In the genomic region with DNA sequence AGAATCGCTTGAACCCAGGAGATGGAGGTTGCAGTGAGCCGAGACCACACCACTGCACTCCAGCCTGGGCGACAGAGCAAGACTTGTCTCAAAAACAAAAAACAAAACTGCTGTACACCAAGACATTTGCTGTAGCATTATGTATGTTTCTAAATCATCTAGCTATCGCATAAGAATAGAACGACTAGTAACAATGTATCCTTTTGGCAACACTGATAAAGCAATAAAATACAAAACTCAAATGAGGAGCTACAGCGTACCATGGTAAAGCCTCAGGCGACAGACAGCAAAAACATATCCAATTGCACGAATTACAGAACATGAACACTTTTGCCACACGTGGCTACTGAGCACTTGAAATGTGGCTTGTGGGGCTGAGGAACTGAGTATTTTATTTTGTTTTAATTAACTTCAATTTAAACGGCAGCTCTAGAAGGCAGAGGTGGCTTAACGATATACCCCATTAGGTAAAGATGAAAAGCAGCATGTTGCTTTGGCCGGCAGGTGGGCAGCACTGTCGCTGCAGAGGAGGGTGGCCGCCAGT, we compare ENCODE assay signal across 8 cellular contexts. TPM values are rescaled to one million over a fixed set of nuclear protein-coding genes. Genes with fewer than 3 reads are reported as not detected.
DNase-seq lines count a peak whose midpoint lies in the region; ATAC-seq and TF ChIP-seq lines count a peak whose summit lies in the region.

No MANE protein-coding gene starts in this region.

- H3K9me3 ChIP-seq in OCI-LY7 (ENCODE audit: low read length) (no peaks in the 10 kb centered on the region), endocrine pancreas (ENCODE audit: control insufficient read depth, low read length) (no peaks in the 10 kb centered on the region)

- H3K4me1 ChIP-seq in OCI-LY7 (ENCODE audit: insufficient read depth, low read length, poor library complexity, severe bottlenecking) (peaks cover 25% of the 10 kb centered on the region), endocrine pancreas (ENCODE audit: control insufficient read depth, insufficient read depth, low read length) (no peaks in the 10 kb centered on the region)

- TF ChIP-seq CTCF in GM12864 (IDR thresholded peaks at IDR 0.05; ENCODE audit: low read depth, low read length, missing control alignments): no peak
- TF ChIP-seq CTCF in OCI-LY7 (conservative IDR thresholded peaks at IDR 0.05; ENCODE audit: low read length): no peak
- no peak for TF ChIP-seq CTCF in retinal pigment epithelial cell (conservative IDR thresholded peaks at IDR 0.05; ENCODE audit: low read depth, low read length)

- peak overlapping the region; percentile 95 for H3K4me2 ChIP-seq in OCI-LY7 (ENCODE audit: low read length)

- peak overlapping the region; percentile 37 for H3K27ac ChIP-seq in OCI-LY7 (ENCODE audit: low read depth, low read length, poor library complexity, severe bottlenecking)

- POLR2A ChIA-PET in OCI-LY7 (lab: Charles Lee): interaction anchor here (0.8 kb wide), 1 partner anchor 283 kb away, joined by 3 read pairs; no protein-coding TSS in a partner anchor

- DNase-seq in GM12864 (ENCODE audit: low read depth) (no peak), OCI-LY7 (ENCODE audit: low spot score) (no peak), retinal pigment epithelial cell (ENCODE audit: low read depth) (no peak), NCI-H2171 treated with DMSO at 0.1 percent for 48 hours (lab: John Stamatoyannopoulos, UW) (no peak), NCI-H446 (lab: John Stamatoyannopoulos, UW) (no peak)
- no peak for DNase-seq in central memory CD4-positive, alpha-beta T cell

- H3K79me2 ChIP-seq in OCI-LY7 (ENCODE audit: insufficient read depth, low read depth, low read length): peaks cover 63% of the 10 kb centered on the region

- BruUV-seq in OCI-LY7 (replicated peaks; lab: Mats Ljungman, UMichigan): no TSS peak

- peaks cover 43% of the 10 kb centered on the region for H3K36me3 ChIP-seq in OCI-LY7 (ENCODE audit: insufficient read depth, low read length)
- no peaks in the 10 kb centered on the region for H3K36me3 ChIP-seq in endocrine pancreas (ENCODE audit: control insufficient read depth, insufficient read depth, low read length)

- ATAC-seq in HG02763 (IDR thresholded peaks at IDR 0.05; ENCODE audit: unreplicated experiment): no peak

- H4K20me1 ChIP-seq in OCI-LY7 (ENCODE audit: insufficient read depth, low read length): no peaks in the 10 kb centered on the region

- no peaks in the 10 kb centered on the region for H3K9me2 ChIP-seq in OCI-LY7 (ENCODE audit: insufficient read depth, low read length)

- H2AFZ ChIP-seq in OCI-LY7 (ENCODE audit: low read length): no peak overlapping the region

- peak overlapping the region; percentile 39 for H3K9ac ChIP-seq in endocrine pancreas (ENCODE audit: control insufficient read depth, insufficient read depth, low read length)

- CTCF ChIA-PET in OCI-LY7 (lab: Charles Lee; ENCODE audit: unreplicated experiment): no interaction called here

- intact Hi-C loops in OCI-LY7 (cut with micrococcal nuclease; ENCODE audit: unreplicated experiment): loop anchor here (5.0 to 10.0 kb wide), 3 partner anchors 232 to 285 kb away; partner anchors contain the start of genes LMF2, NCAPH2, SBF1 and SCO2

- no peaks in the 10 kb centered on the region for H3K27me3 ChIP-seq in endocrine pancreas (ENCODE audit: control insufficient read depth, insufficient read depth, low read length)

- H3K4me3 ChIP-seq in GM12864 (ENCODE audit: low read depth, low read length) (peak overlapping the region; percentile 93), OCI-LY7 (ENCODE audit: low read depth, low read length, poor library complexity, severe bottlenecking) (peak overlapping the region; percentile 81), endocrine pancreas (ENCODE audit: control insufficient read depth, insufficient read depth, low read length) (peak overlapping the region; percentile 45), retinal pigment epithelial cell (ENCODE audit: low read length) (peak overlapping the region; percentile 27)

RNA-seq across cellular contexts. Expression of gene TUBGCP6, which starts 2.3 kb away (rescaled TPM):
- 52.8 and 57.7 TPM in 2 replicates for total RNA-seq in OCI-LY7 (2014; rRNA removed; shearing (Covaris generic))
- total RNA-seq in OCI-LY7 (2022): 63.2 and 68.8 TPM in 2 replicates

RNA-seq across cellular contexts. Expression of gene HDAC10, which starts 8.6 kb away (rescaled TPM):
- total RNA-seq in OCI-LY7 (2014; rRNA removed; shearing (Covaris generic)): 47.4 and 49.4 TPM in 2 replicates
- 74.6 and 74.9 TPM in 2 replicates for total RNA-seq in OCI-LY7 (2022)

RNA-seq across cellular contexts. Expression of gene MAPK12, which starts 19.0 kb away (rescaled TPM):
- total RNA-seq in OCI-LY7 (2014; rRNA removed; shearing (Covaris generic)): 90.8 and 93.6 TPM in 2 replicates
- 84.9 and 90.1 TPM in 2 replicates for total RNA-seq in OCI-LY7 (2022)

RNA-seq across cellular contexts. Expression of gene MAPK11, which starts 27.7 kb away (rescaled TPM):
- 12.0 and 13.0 TPM in 2 replicates for total RNA-seq in OCI-LY7 (2014; rRNA removed; shearing (Covaris generic))
- 18.6 and 19.7 TPM in 2 replicates for total RNA-seq in OCI-LY7 (2022)

RNA-seq across cellular contexts. Expression of gene SELENOO, which starts 41.7 kb away (rescaled TPM):
- 43.7 and 44.2 TPM in 2 replicates for total RNA-seq in OCI-LY7 (2014; rRNA removed; shearing (Covaris generic))
- 34.0 and 40.2 TPM in 2 replicates for total RNA-seq in OCI-LY7 (2022)

Comparison
In these comparisons a context has a peak if more than half of its experiments do, and no peak if none do; other contexts are left out.
1. H3K4me3 ChIP-seq: peak in every context shown above with its lines; median percentile 93 in GM12864; 81 in OCI-LY7; 45 in endocrine pancreas; 27 in retinal pigment epithelial cell.